9 cellular contexts compared by ENCODE assay signal in the genomic region with DNA sequence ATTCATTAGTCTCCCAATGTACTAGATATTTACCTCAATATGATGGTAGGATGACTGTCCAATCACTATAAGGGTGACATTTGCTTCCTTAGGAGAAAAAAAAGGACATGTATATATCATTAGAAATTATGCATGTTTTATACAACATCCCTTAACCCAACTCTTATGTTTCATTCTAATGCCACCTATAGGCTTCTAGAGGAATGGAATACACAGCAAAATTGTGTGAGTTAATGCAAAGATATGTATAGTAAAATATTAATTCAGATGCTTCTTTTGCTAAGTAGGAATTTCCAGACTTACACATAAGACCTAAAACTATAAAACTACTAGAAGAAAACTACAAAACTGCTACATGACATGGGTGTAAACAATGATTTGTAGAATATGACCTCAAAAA. TPM values are rescaled to one million over a fixed set of nuclear protein-coding genes. Genes with fewer than 3 reads are reported as not detected.
DNase-seq lines count a peak whose midpoint lies in the region; ATAC-seq, FAIRE-seq and TF ChIP-seq lines count a peak whose summit lies in the region.
"Had no signal": no experiment of that assay in that cellular context is flagged by ENCODE, and none has a peak within 500 bp of the region (broad histone marks: within the 10 kb centered on the region; RNA-seq: fewer than 3 reads in every experiment).

No MANE protein-coding gene starts in this region.

- ATAC-seq in left lung (no peak), GM21619 (IDR thresholded peaks at IDR 0.05; ENCODE audit: unreplicated experiment) (no peak)

- H3K27ac Mint-ChIP-seq in activated naive CD4-positive, alpha-beta T cell treated with anti-CD3 and anti-CD28 coated beads, Interleukin-2, amount 10 ng/mL, durations not matched to agents 7 days and 5 days: no peak overlapping the region
- H3K27ac Mint-ChIP-seq: activated naive CD4-positive, alpha-beta T cell treated with anti-CD3 and anti-CD28 coated beads, Interleukin-2, amount 50 U/mL, for 24 hours had no signal

- no peaks in the 10 kb centered on the region for H3K79me2 ChIP-seq in OCI-LY7 (ENCODE audit: insufficient read depth, low read depth, low read length)

- POLR2A ChIA-PET in OCI-LY7 (lab: Charles Lee): no interaction called here

- peaks cover 16% of the 10 kb centered on the region for H3K4me1 Mint-ChIP-seq in activated naive CD4-positive, alpha-beta T cell treated with anti-CD3 and anti-CD28 coated beads, Interleukin-2, amount 10 ng/mL, durations not matched to agents 7 days and 5 days

- no peaks in the 10 kb centered on the region for H3K27me3 ChIP-seq in left lung

- no peak overlapping the region for H2AFZ ChIP-seq in OCI-LY7 (ENCODE audit: low read length)

- no peak overlapping the region for H3K4me3 ChIP-seq in OCI-LY7 (ENCODE audit: low read depth, low read length, poor library complexity, severe bottlenecking)
- no peak overlapping the region for H3K4me3 ChIP-seq in left lung

- no TSS peak for BruUV-seq in OCI-LY7 (replicated peaks; lab: Mats Ljungman, UMichigan)

- H3K36me3 Mint-ChIP-seq in activated naive CD4-positive, alpha-beta T cell treated with anti-CD3 and anti-CD28 coated beads, Interleukin-2, amount 10 ng/mL, durations not matched to agents 7 days and 5 days: peaks cover 3% of the 10 kb centered on the region

- H3K9me3 Mint-ChIP-seq in activated naive CD4-positive, alpha-beta T cell treated with anti-CD3 and anti-CD28 coated beads, Interleukin-2, amount 10 ng/mL, durations not matched to agents 7 days and 5 days: no peaks in the 10 kb centered on the region
- H3K9me3 Mint-ChIP-seq: activated naive CD4-positive, alpha-beta T cell treated with anti-CD3 and anti-CD28 coated beads, Interleukin-2, amount 50 U/mL, for 24 hours had no signal

- H3K36me3 ChIP-seq in OCI-LY7 (ENCODE audit: insufficient read depth, low read length) (no peaks in the 10 kb centered on the region), left lung (peaks cover 0 to 47% of the 10 kb centered on the region in 2 donors)

- no peak overlapping the region for H3K27ac ChIP-seq in OCI-LY7 (ENCODE audit: low read depth, low read length, poor library complexity, severe bottlenecking)
- no peak overlapping the region for H3K27ac ChIP-seq in left lung

- H3K4me2 ChIP-seq in OCI-LY7 (ENCODE audit: low read length): no peak overlapping the region

- no peaks in the 10 kb centered on the region for H3K9me3 ChIP-seq in OCI-LY7 (ENCODE audit: low read length)
- no peaks in the 10 kb centered on the region for H3K9me3 ChIP-seq in left lung

- H3K4me1 ChIP-seq in OCI-LY7 (ENCODE audit: insufficient read depth, low read length, poor library complexity, severe bottlenecking) (peaks cover 3% of the 10 kb centered on the region), left lung (peaks cover 3 to 31% of the 10 kb centered on the region in 2 donors)

- TF ChIP-seq CTCF in GM12873 (IDR thresholded peaks at IDR 0.05; ENCODE audit: insufficient read depth, low read depth, low read length, missing control alignments): peak; percentile 33
- TF ChIP-seq CTCF in OCI-LY7 (conservative IDR thresholded peaks at IDR 0.05; ENCODE audit: low read length): peak; percentile 80
- no peak for TF ChIP-seq CTCF in left lung (IDR thresholded peaks at IDR 0.05)

- H3K27me3 Mint-ChIP-seq in activated naive CD4-positive, alpha-beta T cell treated with anti-CD3 and anti-CD28 coated beads, Interleukin-2, amount 10 ng/mL, durations not matched to agents 7 days and 5 days: peaks cover 11% of the 10 kb centered on the region
- H3K27me3 Mint-ChIP-seq: activated naive CD4-positive, alpha-beta T cell treated with anti-CD3 and anti-CD28 coated beads, Interleukin-2, amount 50 U/mL, for 24 hours had no signal

- DNase-seq in OCI-LY7 (ENCODE audit: low spot score) (peak; percentile 36), erythroblast (lab: John Stamatoyannopoulos, UW) (peak; percentile 10 to 15), left lung (no peak), NCI-H1048 (lab: John Stamatoyannopoulos, UW) (no peak)
- no peak for DNase-seq in activated naive CD4-positive, alpha-beta T cell treated with anti-CD3 and anti-CD28 coated beads, Interleukin-2, amount 10 ng/mL, durations not matched to agents 7 days and 5 days

- H3K4me3 Mint-ChIP-seq in activated naive CD4-positive, alpha-beta T cell treated with anti-CD3 and anti-CD28 coated beads, Interleukin-2, amount 10 ng/mL, durations not matched to agents 7 days and 5 days: no peak overlapping the region
- H3K4me3 Mint-ChIP-seq: activated naive CD4-positive, alpha-beta T cell treated with anti-CD3 and anti-CD28 coated beads, Interleukin-2, amount 50 U/mL, for 24 hours had no signal

- intact Hi-C loops in OCI-LY7 (cut with micrococcal nuclease; ENCODE audit: unreplicated experiment) (loop anchor here (5.0 kb wide), 2 partner anchors 209 to 324 kb away; no protein-coding TSS in a partner anchor), left lung (cut with DNase I) (no loop called here)

- no peaks in the 10 kb centered on the region for H3K9me2 ChIP-seq in OCI-LY7 (ENCODE audit: insufficient read depth, low read length)

- no peak for TF ChIP-seq POLR2A in erythroblast (IDR thresholded peaks at IDR 0.05; ENCODE audit: low read length)

- CTCF ChIA-PET in OCI-LY7 (lab: Charles Lee; ENCODE audit: unreplicated experiment): no interaction called here
- CTCF ChIA-PET in activated naive CD4-positive, alpha-beta T cell treated with anti-CD3 and anti-CD28 coated beads, Interleukin-2, amount 10 ng/mL, durations not matched to agents 7 days and 5 days (lab: Charles Lee): no interaction called here

- FAIRE-seq in A204.1 (lab: Jason Lieb, UNC): peak; percentile 96

- no peaks in the 10 kb centered on the region for H4K20me1 ChIP-seq in OCI-LY7 (ENCODE audit: insufficient read depth, low read length)

RNA-seq across cellular contexts. Expression of gene PRXL2C, which starts 3.5 kb away (rescaled TPM):
- not detected in 2 replicates for total RNA-seq in OCI-LY7 (2014; rRNA removed; shearing (Covaris generic))
- not detected in 2 replicates for total RNA-seq in OCI-LY7 (2022)
- 10 to 100 TPM; 18.2 to 31.9 TPM for total RNA-seq in left lung

RNA-seq across cellular contexts. Expression of gene CDC14B, which starts 32.0 kb away (rescaled TPM):
- not detected in 2 replicates for total RNA-seq in OCI-LY7 (2014; rRNA removed; shearing (Covaris generic))
- 0.27 and 0.44 TPM in 2 replicates for total RNA-seq in OCI-LY7 (2022)
- total RNA-seq in left lung: 10 to 100 TPM; 10.5 to 17.1 TPM

Comparison
In these comparisons a context has a peak if more than half of its experiments do, and no peak if none do; other contexts are left out.
1. CTCF ChIP-seq: peak in GM12873 (single experiment) and OCI-LY7 (single experiment); none in left lung (0 of 2).
2. DNase-seq: peak in OCI-LY7 (single experiment) and erythroblast (2 of 2); none in left lung (0 of 2), activated naive CD4-positive, alpha-beta T cell treated with anti-CD3 and anti-CD28 coated beads, Interleukin-2, amount 10 ng/mL, durations not matched to agents 7 days and 5 days (single experiment) and NCI-H1048 (single experiment).
3. RNA of gene PRXL2C, which starts 3.5 kb away (total RNA-seq): 18.2 to 31.9 TPM in left lung; not detected in OCI-LY7; every median in the first group is over 10 times any median in the second.
4. RNA of gene CDC14B, which starts 32.0 kb away (total RNA-seq): 10.5 to 17.1 TPM in left lung; 0.27 to 0.44 TPM in OCI-LY7; every median in the first group is over 4 times any median in the second.